21 cellular contexts compared by ENCODE assay signal in the genomic region with DNA sequence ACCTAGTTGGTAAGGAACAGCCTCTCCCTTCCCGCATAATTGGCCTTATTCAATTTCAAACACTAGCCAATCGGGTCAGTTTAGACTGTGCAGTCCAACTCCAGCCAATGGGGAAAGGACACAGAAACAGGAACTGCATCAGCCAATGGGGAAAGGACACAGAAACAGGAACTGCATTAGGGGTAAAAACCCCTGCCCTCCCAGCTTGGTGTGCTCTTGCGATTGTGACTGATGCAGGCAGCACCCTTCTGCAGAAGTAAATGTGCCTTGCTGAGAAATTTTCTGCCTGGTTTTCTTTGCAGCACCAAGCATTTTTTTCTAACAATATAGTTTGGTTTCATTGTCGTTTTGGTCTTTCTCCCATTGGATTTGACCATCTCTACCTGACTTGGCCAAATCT. TPM values are rescaled to one million over a fixed set of nuclear protein-coding genes. Genes with fewer than 3 reads are reported as not detected.
"Had no signal": no experiment of that assay in that cellular context is flagged by ENCODE, and none has a peak within 500 bp of the region (broad histone marks: within the 10 kb centered on the region; RNA-seq: fewer than 3 reads in every experiment).

No MANE protein-coding gene starts in this region.

- H3K27me3 ChIP-seq: dorsolateral prefrontal cortex, right atrium auricular region, tibial nerve had no signal

- H3K27ac ChIP-seq: dorsolateral prefrontal cortex, esophagus squamous epithelium, lower lobe of right lung, right atrium auricular region, tibial nerve had no signal

- H3K4me3 ChIP-seq: dorsolateral prefrontal cortex, esophagus squamous epithelium, lower lobe of right lung, right atrium auricular region, tibial nerve had no signal

- H3K4me1 Mint-ChIP-seq: activated naive CD4-positive, alpha-beta T cell treated with anti-CD3 and anti-CD28 coated beads, Interleukin-2, amount 50 U/mL, for 24 hours; brain; naive B cell; stimulated activated memory B cell treated with anti-CD40 and anti-IgM and Interleukin-4, amounts not matched to agents 10 μg/mL and 1 μg/mL and 100 μg/mL, for 72 hours had no signal

- H3K4me1 ChIP-seq: esophagus squamous epithelium, lower lobe of right lung, right atrium auricular region, tibial nerve had no signal

- H3K4me3 Mint-ChIP-seq: activated naive CD4-positive, alpha-beta T cell treated with anti-CD3 and anti-CD28 coated beads, Interleukin-2, amount 50 U/mL, for 24 hours; brain; stimulated activated memory B cell treated with anti-CD40 and anti-IgM and Interleukin-4, amounts not matched to agents 10 μg/mL and 1 μg/mL and 100 μg/mL, for 72 hours; T-helper 2 cell treated with Interferon-gamma antibody and Interleukin-4, amounts not matched to agents 5 μg/mL and 100 μg/mL, for 36 hours had no signal

- DNase-seq: activated CD4-positive, alpha-beta T cell treated with anti-CD3 and anti-CD28 coated beads, Interleukin-2, amount 50 U/mL, for 4 hours; activated CD4-positive, CD25-positive, alpha-beta regulatory T cell treated with anti-CD3 and anti-CD28 coated beads, Interleukin-2, amount 50 U/mL, for 72 hours; activated effector memory CD4-positive, alpha-beta T cell treated with Interleukin-2 at 50 U/mL for 16 hours; activated T-cell treated with anti-CD3 and anti-CD28 coated beads, Interleukin-2, amount 50 U/mL, for 1 hour; amygdala; dorsolateral prefrontal cortex; esophagus squamous epithelium; foreskin fibroblast; glutamatergic neuron; left cardiac atrium; lower lobe of right lung; midbrain; naive B cell; nucleus accumbens; small intestine had no signal

- H3K36me3 ChIP-seq: esophagus squamous epithelium, lower lobe of right lung, right atrium auricular region, tibial nerve had no signal

- H3K36me3 Mint-ChIP-seq: brain had no signal

- H3K27me3 Mint-ChIP-seq: stimulated activated memory B cell treated with anti-CD40 and anti-IgM and Interleukin-4, amounts not matched to agents 10 μg/mL and 1 μg/mL and 100 μg/mL, for 72 hours had no signal

- FAIRE-seq: small intestine had no signal

- H3K27ac Mint-ChIP-seq: activated naive CD4-positive, alpha-beta T cell treated with anti-CD3 and anti-CD28 coated beads, Interleukin-2, amount 50 U/mL, for 24 hours; brain; naive B cell; stimulated activated memory B cell treated with anti-CD40 and anti-IgM and Interleukin-4, amounts not matched to agents 10 μg/mL and 1 μg/mL and 100 μg/mL, for 72 hours; T-helper 2 cell treated with Interferon-gamma antibody and Interleukin-4, amounts not matched to agents 5 μg/mL and 100 μg/mL, for 36 hours had no signal

- ATAC-seq: left cardiac atrium; lower lobe of right lung; stimulated activated memory B cell treated with anti-CD40 and anti-IgM and Interleukin-4, amounts not matched to agents 10 μg/mL and 1 μg/mL and 100 μg/mL, for 72 hours had no signal

RNA-seq across cellular contexts. Expression of a gene that starts 8.6 kb away (rescaled TPM):
- polyA plus RNA-seq: small intestine had no signal

RNA-seq across cellular contexts. Expression of a gene that starts 15.2 kb away (rescaled TPM):
- polyA plus RNA-seq: small intestine had no signal

RNA-seq across cellular contexts. Expression of a gene that starts 51.4 kb away (rescaled TPM):
- polyA plus RNA-seq: small intestine had no signal
